In the genomic region with DNA sequence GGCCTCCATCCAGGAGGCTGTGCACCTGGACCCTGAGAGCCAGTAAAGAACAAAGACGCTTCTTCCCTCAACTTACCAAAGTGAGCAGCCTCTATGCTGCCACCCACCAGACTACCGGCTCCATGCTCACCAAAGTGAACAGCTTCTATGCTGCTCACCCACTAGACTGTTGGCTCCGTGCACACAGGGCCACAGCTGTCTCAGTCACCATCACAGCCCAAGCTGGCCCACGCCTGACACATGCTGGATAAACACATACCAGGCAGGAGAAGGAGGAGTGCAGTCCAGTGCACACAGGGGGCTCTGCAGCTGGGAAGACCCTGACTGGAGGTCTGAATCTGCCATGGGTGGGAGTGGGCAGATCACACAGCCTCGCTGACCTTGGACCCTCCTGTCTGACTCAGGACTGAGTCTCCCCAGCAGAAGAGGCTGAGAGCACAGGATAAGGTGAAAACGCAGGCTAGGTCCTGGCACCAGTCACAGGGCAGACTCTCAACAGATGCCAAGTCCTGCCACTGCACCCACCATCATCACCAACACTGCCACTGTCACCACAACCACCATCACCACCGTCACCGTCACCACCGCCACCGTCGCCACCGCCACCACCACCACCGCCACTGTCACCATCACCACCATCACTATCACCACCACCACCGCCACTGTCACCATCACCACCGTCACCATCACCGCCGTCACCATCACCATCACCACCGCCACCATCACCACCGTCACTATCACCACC, we compare ENCODE assay signal across 18 cellular contexts.
DNase-seq lines count a peak whose midpoint lies in the region; ATAC-seq and TF ChIP-seq lines count a peak whose summit lies in the region.
"Had no signal": no experiment of that assay in that cellular context is flagged by ENCODE, and none has a peak within 500 bp of the region (broad histone marks: within the 10 kb centered on the region; RNA-seq: fewer than 3 reads in every experiment).

No MANE protein-coding gene starts in this region.

- POLR2A ChIA-PET in IMR-90 (lab: Charles Lee; ENCODE audit: unreplicated experiment) = no interaction called here

- 88% methylated on average over 16 of the region's 19 CpGs; no CpG with 5 or more reads in 1 of the 2 experiments for WGBS in IMR-90 (ENCODE audit: extremely low coverage in 2 of 2, insufficient read length in 1 of 2), 2 experiments

- H3K36me3 Mint-ChIP-seq in central memory CD8-positive, alpha-beta T cell (ENCODE audit: insufficient read depth) = peaks cover 13% of the 10 kb centered on the region
- peaks cover 6% of the 10 kb centered on the region for H3K36me3 Mint-ChIP-seq in nephron progenitor cell (ENCODE audit: low read depth)

- intact Hi-C loops in IMR-90 (cut with micrococcal nuclease) = loop anchor here (10.0 kb wide), 1 partner anchor 103 kb away; no protein-coding TSS in a partner anchor

- peak overlapping the region; percentile 90 for H2AK5ac ChIP-seq in IMR-90 (ENCODE audit: low read depth, low read length)

- no peak overlapping the region for H3K9ac ChIP-seq in BLaER1 treated with 17β-estradiol and CSF1 and Interleukin-3, amounts not matched to agents 10 nM and 100 nM
- no peak overlapping the region for H3K9ac ChIP-seq in IMR-90 (ENCODE audit: low read depth, low read length)

- peaks cover 50% of the 10 kb centered on the region for H3K4me1 Mint-ChIP-seq in central memory CD8-positive, alpha-beta T cell
- H3K4me1 Mint-ChIP-seq in nephron progenitor cell = peaks cover 91% of the 10 kb centered on the region

- TF ChIP-seq POLR2A in IMR-90 (IDR thresholded peaks at IDR 0.05; ENCODE audit: low read depth, low read length) = no peak

- ATAC-seq in IMR-90 (ENCODE audit: low read depth) (no peak), GM18511 (IDR thresholded peaks at IDR 0.05; ENCODE audit: unreplicated experiment) (no peak)
- ATAC-seq in central memory CD8-positive, alpha-beta T cell (replicated peaks; ENCODE audit: extremely low read depth, poor library complexity, severe bottlenecking) = no peak
- ATAC-seq: gastroesophageal sphincter had no signal

- peaks cover 0 to 13% (median 0%) of the 10 kb centered on the region in 11 experiments; a peak in 5 of 22 replicates for H3K36me3 ChIP-seq in BLaER1 treated with 17β-estradiol and CSF1 and Interleukin-3, amounts not matched to agents 10 nM and 100 nM
- no peaks in the 10 kb centered on the region for H3K36me3 ChIP-seq in IMR-90 (ENCODE audit: control insufficient read depth, insufficient read depth, low read length)
- H3K36me3 ChIP-seq: ascending aorta, gastroesophageal sphincter, left ventricle myocardium inferior had no signal

- no peak overlapping the region for H4K5ac ChIP-seq in IMR-90 (ENCODE audit: low read depth, low read length)

- H3K27ac ChIP-seq in BLaER1 treated with 17β-estradiol and CSF1 and Interleukin-3, amounts not matched to agents 10 nM and 100 nM = 0 out of 22 replicates have a peak overlapping the region, but pooled peaks of 1 of the 11 experiments have one; percentile 0
- H3K27ac ChIP-seq in IMR-90 (ENCODE audit: insufficient read depth, low read length) = no peak overlapping the region
- H3K27ac ChIP-seq: ascending aorta, gastroesophageal sphincter, left ventricle myocardium inferior had no signal

- H3K9me3 ChIP-seq in BLaER1 treated with 17β-estradiol and CSF1 and Interleukin-3, amounts not matched to agents 10 nM and 100 nM (replicated peaks in 1 of 11) = no peaks in the 10 kb centered on the region
- H3K9me3 ChIP-seq in IMR-90 (ENCODE audit: control insufficient read depth, insufficient read depth, low read length) = no peaks in the 10 kb centered on the region
- H3K9me3 ChIP-seq: ascending aorta, gastroesophageal sphincter, left ventricle myocardium inferior had no signal

- H3K4me3 Mint-ChIP-seq in central memory CD8-positive, alpha-beta T cell = peak overlapping the region; percentile 35
- peak overlapping the region; percentile 45 for H3K4me3 Mint-ChIP-seq in nephron progenitor cell

- H3K4ac ChIP-seq in IMR-90 (ENCODE audit: low read depth, low read length) = no peak overlapping the region; the same call in 1 of the 2 replicates

- H3K4me2 ChIP-seq in BLaER1 treated with 17β-estradiol and CSF1 and Interleukin-3, amounts not matched to agents 10 nM and 100 nM = peak overlapping the region in 8 of 11 experiments; percentile 79 to 96 (median 91); a peak in 15 of 22 replicates
- H3K4me2 ChIP-seq in IMR-90 (ENCODE audit: low read depth, low read length) = no peak overlapping the region

- no peak overlapping the region for H4K8ac ChIP-seq in IMR-90 (ENCODE audit: low read depth in 2 of 2, low read length in 2 of 2)

- H2BK20ac ChIP-seq in IMR-90 (ENCODE audit: low read depth, low read length) = no peak overlapping the region

- peaks cover 38 to 92% (median 82%) of the 10 kb centered on the region in 11 experiments for H4K20me1 ChIP-seq in BLaER1 treated with 17β-estradiol and CSF1 and Interleukin-3, amounts not matched to agents 10 nM and 100 nM
- H4K20me1 ChIP-seq in IMR-90 (ENCODE audit: insufficient read depth, low read length) = no peaks in the 10 kb centered on the region; the same call in none of the 2 replicates

- no TSS peak for BruUV-seq in IMR-90 (replicated peaks; lab: Mats Ljungman, UMichigan)

- no peak overlapping the region for H3K4me3 ChIP-seq in BLaER1 treated with 17β-estradiol and CSF1 and Interleukin-3, amounts not matched to agents 10 nM and 100 nM
- H3K4me3 ChIP-seq in IMR-90 (ENCODE audit: insufficient read depth, low read depth, low read length) = no peak overlapping the region
- H3K4me3 ChIP-seq: ascending aorta, gastroesophageal sphincter, left ventricle myocardium inferior had no signal

- H3K14ac ChIP-seq in IMR-90 (replicated peaks; ENCODE audit: low read depth, low read length) = no peak overlapping the region

- peak overlapping the region; percentile 20 for H2AK9ac ChIP-seq in IMR-90 (replicated peaks; ENCODE audit: low read depth, low read length, poor library complexity)

- no peak overlapping the region for H3K56ac ChIP-seq in IMR-90 (ENCODE audit: extremely low read depth, insufficient read depth, low read length)

- peak overlapping the region; percentile 74 for H3K27ac Mint-ChIP-seq in central memory CD8-positive, alpha-beta T cell (ENCODE audit: low read depth)
- peak overlapping the region; percentile 75 for H3K27ac Mint-ChIP-seq in nephron progenitor cell

- H4K91ac ChIP-seq in IMR-90 (ENCODE audit: insufficient read depth, low read depth, low read length) = no peak overlapping the region

- dilution Hi-C loops in IMR-90 (cut with HindIII; ENCODE audit: low sequenced_read_pairs, unreplicated experiment) = no loop called here

- CTCF ChIA-PET in IMR-90 (lab: Yijun Ruan, JAX) = no interaction called here

- no peaks in the 10 kb centered on the region for H3K27me3 Mint-ChIP-seq in central memory CD8-positive, alpha-beta T cell
- H3K27me3 Mint-ChIP-seq in nephron progenitor cell (ENCODE audit: low read depth, poor library complexity) = peaks cover 8% of the 10 kb centered on the region

- 0 out of 3 replicates have a peak overlapping the region, but pooled peaks have one; percentile 68 for H2BK15ac ChIP-seq in IMR-90 (ENCODE audit: low read depth, low read length)

- H2BK120ac ChIP-seq in IMR-90 (ENCODE audit: low read depth, low read length) = no peak overlapping the region

- peaks cover 0 to 37% (median 0%) of the 10 kb centered on the region in 11 experiments; a peak in 8 of 22 replicates for H3K27me3 ChIP-seq in BLaER1 treated with 17β-estradiol and CSF1 and Interleukin-3, amounts not matched to agents 10 nM and 100 nM
- no peaks in the 10 kb centered on the region for H3K27me3 ChIP-seq in IMR-90 (ENCODE audit: control insufficient read depth, insufficient read depth, low read length)
- H3K27me3 ChIP-seq: ascending aorta, gastroesophageal sphincter had no signal

- peaks cover 10 to 34% of the 10 kb centered on the region in 2 experiments for H3K79me1 ChIP-seq in IMR-90 (ENCODE audit: low read depth in 1 of 2, low read length in 2 of 2)

- DNase-seq in IMR-90 (no peak), nephron progenitor cell (no peak), SK-N-DZ (ENCODE audit: low spot score) (no peak), NCI-H2171 treated with DMSO at 0.1 percent for 48 hours (lab: John Stamatoyannopoulos, UW) (no peak), EL (no peak)
- no peak for DNase-seq in central memory CD8-positive, alpha-beta T cell (ENCODE audit: low spot score in 2 of 2)
- DNase-seq: activated CD8-positive, alpha-beta memory T cell treated with anti-CD3 and anti-CD28 coated beads for 24 hours; activated effector memory CD4-positive, alpha-beta T cell treated with Interleukin-2 at 50 U/mL for 16 hours; DMS 273 treated with DMSO at 0.1 percent for 48 hours; H7; left ventricle myocardium inferior; NCI-H2029 treated with DMSO at 0.1 percent for 48 hours; NCI-H524 treated with DMSO at 0.1 percent for 48 hours; OCI-M1 had no signal

- in situ Hi-C loops in IMR-90 (cut with MboI; ENCODE audit: low sequenced_read_pairs) = no loop called here

- peaks cover 75 to 100% (median 97%) of the 10 kb centered on the region in 10 experiments for H3K4me1 ChIP-seq in BLaER1 treated with 17β-estradiol and CSF1 and Interleukin-3, amounts not matched to agents 10 nM and 100 nM
- H3K4me1 ChIP-seq in IMR-90 (ENCODE audit: control insufficient read depth, insufficient read depth, low read length) = peaks cover 18% of the 10 kb centered on the region

- no peak for TF ChIP-seq RAD21 in IMR-90 (IDR thresholded peaks at IDR 0.05; ENCODE audit: low read length)

- H2AFZ ChIP-seq in IMR-90 (replicated peaks; ENCODE audit: low read length, poor library complexity) = no peak overlapping the region

- H3K18ac ChIP-seq in IMR-90 (ENCODE audit: low read depth, low read length) = no peak overlapping the region

- peaks cover 8% of the 10 kb centered on the region for H3K9me3 Mint-ChIP-seq in central memory CD8-positive, alpha-beta T cell
- H3K9me3 Mint-ChIP-seq in nephron progenitor cell = no peaks in the 10 kb centered on the region

- peaks cover 14% of the 10 kb centered on the region for H3K9me1 ChIP-seq in IMR-90 (ENCODE audit: insufficient read depth, low read length)

- TF ChIP-seq CTCF in IMR-90 (conservative IDR thresholded peaks at IDR 0.05; ENCODE audit: low read depth, low read length) (no peak), nephron progenitor cell (IDR thresholded peaks at IDR 0.05) (no peak)

- H2BK5ac ChIP-seq in IMR-90 (ENCODE audit: low read depth, low read length, poor library complexity, severe bottlenecking) = no peak overlapping the region

- no peak overlapping the region for H3K23ac ChIP-seq in IMR-90 (ENCODE audit: low read depth, low read length)

TF ChIP-seq in IMR-90, 13 proteins besides CTCF, POLR2A, EP300 and RAD21 (continues in another document):
- TF ChIP-seq CHD1 (IDR thresholded peaks at IDR 0.05; ENCODE audit: low read depth, low read length) (no peak), MAZ (IDR thresholded peaks at IDR 0.05; ENCODE audit: borderline replicate concordance, low read depth, low read length) (no peak), BHLHE40 (IDR thresholded peaks at IDR 0.05; ENCODE audit: low read depth, low read length) (no peak)
